Comparison of ENCODE assay signal across 7 cellular contexts in genomic region chr1:84479998-84480397, GRCh38. TPM values are rescaled to one million over a fixed set of nuclear protein-coding genes. Genes with fewer than 3 reads are reported as not detected.
A peak's percentile ranks its signal among the peaks of the same experiment; 100 is the strongest.
DNase-seq lines count a peak whose midpoint lies in the region; ATAC-seq, FAIRE-seq and TF ChIP-seq lines count a peak whose summit lies in the region.

No MANE protein-coding gene starts in this region.

- H3K4me3 ChIP-seq in GM12878 (peak overlapping the region; percentile 87), lower leg skin (ENCODE audit: low read depth, poor library complexity, severe bottlenecking) (peak overlapping the region; percentile 57), aorta (ENCODE audit: low read length in 2 of 2) (peak overlapping the region; percentile 67 to 90)

- no peak for TF ChIP-seq POLR2A in GM12878 (IDR thresholded peaks at IDR 0.05; ENCODE audit: low read depth, low read length)
- TF ChIP-seq POLR2A in lower leg skin (IDR thresholded peaks at IDR 0.05) = no peak

- in situ Hi-C loops in GM12878 (cut with MboI) = no loop called here

- H3K79me2 ChIP-seq in GM12878 (ENCODE audit: control insufficient read depth, insufficient read depth, low read length) = peaks cover 29% of the 10 kb centered on the region

- H3K9me3 ChIP-seq in GM12878 (replicated peaks; ENCODE audit: control insufficient read depth, insufficient read depth, low read length) = peaks cover 6% of the 10 kb centered on the region; the same call in 2 of the 3 replicates
- no peaks in the 10 kb centered on the region for H3K9me3 ChIP-seq in aorta (ENCODE audit: control insufficient read depth, low read length)

- H3K4me1 ChIP-seq in GM12878 (ENCODE audit: control insufficient read depth, insufficient read depth, low read length) = no peaks in the 10 kb centered on the region
- H3K4me1 ChIP-seq in aorta (ENCODE audit: control insufficient read depth in 1 of 2, insufficient read depth in 2 of 2, low read length in 2 of 2) = peaks cover 0 to 2% of the 10 kb centered on the region in 2 donors

- RAD21 ChIA-PET in GM12878 (lab: Charles Lee; ENCODE audit: unreplicated experiment) = interaction anchor here (0.9 to 2.6 kb wide), 9 partner anchors 22 to 779 kb away, joined by 3 to 19 read pairs (median 4); partner anchors contain the start of genes CTBS, GNG5 and SPATA1

- H4K20me1 ChIP-seq in GM12878 (ENCODE audit: control insufficient read depth, insufficient read depth) = no peaks in the 10 kb centered on the region

- H3K27me3 ChIP-seq in GM12878 (replicated peaks in 1 of 2; ENCODE audit: control insufficient read depth in 2 of 2, insufficient read depth in 2 of 2, low read length in 1 of 2) = no peaks in the 10 kb centered on the region
- no peaks in the 10 kb centered on the region for H3K27me3 ChIP-seq in aorta (ENCODE audit: control insufficient read depth in 1 of 2, insufficient read depth in 2 of 2, low read length in 1 of 2)

- peak overlapping the region; percentile 79 for H3K9ac ChIP-seq in GM12878 (ENCODE audit: control insufficient read depth, insufficient read depth, low read length)

- ATAC-seq in GM18909 (IDR thresholded peaks at IDR 0.05; ENCODE audit: poor library complexity, unreplicated experiment) = peak; percentile 21
- ATAC-seq in HG03442 (IDR thresholded peaks at IDR 0.05; ENCODE audit: unreplicated experiment) = peak; percentile 5
- peak; percentile 53 for ATAC-seq in GM12878
- no peak for ATAC-seq in aorta (ENCODE audit: low FRiP score)

- BruUV-seq in GM12878 (replicated peaks; lab: Mats Ljungman, UMichigan) = no TSS peak

- FAIRE-seq in GM12878 (lab: Jason Lieb, UNC) = no peak

- intact Hi-C loops in GM12878 (cut with micrococcal nuclease; ENCODE audit: unreplicated experiment) (loop anchor here (1.0 kb wide), 3 partner anchors 26 to 94 kb away; partner anchors contain the start of genes CTBS, GNG5 and SPATA1), lower leg skin (cut with DNase I; ENCODE audit: low total_unique reads) (loop anchor here (1.0 kb wide), 1 partner anchor 9 kb away; no protein-coding TSS in a partner anchor), aorta (cut with DNase I) (loop anchor here in 1 of 2 donors (2.0 to 10.0 kb wide), 2 partner anchors 25 to 125 kb away; no protein-coding TSS in a partner anchor)

- no peak for TF ChIP-seq RAD21 in GM12878 (IDR thresholded peaks at IDR 0.05; ENCODE audit: insufficient read depth, low read depth, low read length)

- peak overlapping the region; percentile 78 for H3K4me2 ChIP-seq in GM12878 (ENCODE audit: control insufficient read depth, insufficient read depth)

- 1% methylated on average over 9 of the region's 9 CpGs for WGBS in GM12878 (ENCODE audit: insufficient coverage, insufficient replicate concordance, low lambda C conversion rate, missing lambda C conversion rate)
- WGBS in lower leg skin, 2 donors = 4 to 8% methylated on average over 9 of the region's 9 CpGs
- WGBS in aorta, 2 donors = 2 to 3% methylated on average over 9 of the region's 9 CpGs

- CTCF ChIA-PET in GM12878 (lab: Yijun Ruan, JAX) = interaction anchor here (0.7 to 5.3 kb wide), 12 partner anchors 10 to 775 kb away, joined by 3 to 43 read pairs (median 4); partner anchors contain the start of genes GNG5 and SPATA1

- no peak for TF ChIP-seq EP300 in GM12878 (IDR thresholded peaks at IDR 0.05; ENCODE audit: borderline replicate concordance in 1 of 2, control insufficient read depth in 1 of 2, low read depth in 2 of 2, low read length in 2 of 2)

- H2AFZ ChIP-seq in GM12878 (ENCODE audit: control insufficient read depth, low read depth, low read length) = peak overlapping the region; percentile 99; the same call in 1 of the 2 replicates

- SMC1A ChIA-PET in GM12878 (lab: Charles Lee; ENCODE audit: uncharacterized antibody, unreplicated experiment) = interaction anchor here (0.7 to 4.8 kb wide), 11 partner anchors 9 to 270 kb away, joined by 3 to 61 read pairs (median 8); partner anchors contain the start of genes CTBS, GNG5 and SPATA1

- DNase-seq in GM12878 (ENCODE audit: low read depth, low spot score) (no peak), lower leg skin (ENCODE audit: low spot score in 2 of 2) (no peak), aorta (no peak), A172 (ENCODE audit: low spot score) (no peak)
- DNase-seq in activated CD4-positive, alpha-beta T cell treated with anti-CD3 and anti-CD28 coated beads for 4 hours = no peak

- POLR2A ChIA-PET in GM12878 (lab: Charles Lee) = interaction anchor here (1.3 to 3.8 kb wide), 5 partner anchors 10 to 145 kb away, joined by 7 to 27 read pairs (median 15); partner anchors contain the start of genes CTBS, GNG5 and SPATA1

- H3K27ac ChIP-seq in GM12878 (ENCODE audit: control insufficient read depth, insufficient read depth) (peak overlapping the region; percentile 80; the same call in 1 of the 2 replicates), aorta (ENCODE audit: low read depth in 1 of 2, low read length in 2 of 2) (no peak overlapping the region)

- H3K36me3 ChIP-seq in GM12878 (ENCODE audit: control insufficient read depth in 2 of 2, insufficient read depth in 2 of 2, low read length in 1 of 2) = peaks cover 0 to 13% of the 10 kb centered on the region in 2 experiments; a peak in 1 of 4 replicates
- peaks cover 0 to 2% of the 10 kb centered on the region in 2 donors for H3K36me3 ChIP-seq in aorta (ENCODE audit: control insufficient read depth in 1 of 2, insufficient read depth in 2 of 2, low read length in 1 of 2)

- TF ChIP-seq CTCF in GM12878 (IDR thresholded peaks at IDR 0.05 in 2 of 3, conservative IDR thresholded peaks at IDR 0.05 in 1 of 3; ENCODE audit: control insufficient read depth in 2 of 3, extremely low read depth in 1 of 3, insufficient read depth in 1 of 3, low read depth in 3 of 3, low read length in 3 of 3) (no peak), lower leg skin (IDR thresholded peaks at IDR 0.05) (no peak)

RNA-seq across cellular contexts. Expression of gene RPF1, which starts 0.9 kb away (rescaled TPM):
- 18.0 and 19.0 TPM in 2 replicates for total RNA-seq in GM12878 (2013; cell fraction: nucleolus; rRNA removed)
- total RNA-seq in GM12878 (2014; rRNA removed) (59.8 and 60.1 TPM in 2 replicates), GM12878 (2014; rRNA removed; fragmentation: Illumina TruSeq; extraction: Trizol) (72.2 and 78.9 TPM in 2 replicates), GM12878 (2021) (36.6 and 37.0 TPM in 2 replicates), lower leg skin (10 to 100 TPM; 30.8 to 46.0 (median 37.6) TPM), aorta (10 to 100 TPM; 18.6 to 25.1 TPM)
- 20.1 TPM for polyA plus RNA-seq in GM12878 (2011; ENCODE audit: low read depth)
- polyA plus RNA-seq in GM12878 (2011; rRNA removed) (48.4 and 66.7 TPM in 2 replicates), GM12878 (2014; fragmentation: Illumina TruSeq; extraction: Trizol) (97.5 and 98.3 TPM in 2 replicates), GM12878 (2014; fragmentation: Nextera tagmentation; extraction: Ambion mirVana) (10 to 100 TPM; 45.0 to 45.5 TPM), GM12878 (2014; rRNA removed) (61.8 and 72.8 TPM in 2 replicates), GM12878 (2016; fragmentation: Nextera tagmentation; extraction: Ambion mirVana) (10 to 100 TPM; 54.6 to 57.7 TPM), aorta (10 to 100 TPM; 29.9 to 34.1 TPM)
- 19.2 and 20.2 TPM in 2 replicates for polyA plus RNA-seq in GM12878 (2011; cell fraction: cytosol; rRNA removed)
- polyA plus RNA-seq in GM12878 (2011; cell fraction: nucleus; rRNA removed) = 14.7 and 18.0 TPM in 2 replicates
- 25.4 and 29.4 TPM in 2 replicates for polyA plus RNA-seq in GM12878 (2012)
- polyA minus RNA-seq in GM12878 (2011; rRNA and poly(A)+ RNA removed) = 8.2 and 11.8 TPM in 2 replicates
- polyA minus RNA-seq in GM12878 (2011; cell fraction: cytosol; rRNA and poly(A)+ RNA removed) = 4.8 and 7.4 TPM in 2 replicates
- polyA minus RNA-seq in GM12878 (2011; cell fraction: nucleus; rRNA and poly(A)+ RNA removed) = 5.1 and 7.6 TPM in 2 replicates
- total RNA-seq in A172 (2014; rRNA removed; shearing (Covaris generic)) = 40.9 and 54.9 TPM in 2 replicates

RNA-seq across cellular contexts. Expression of gene SPATA1, which starts 26.2 kb away (rescaled TPM):
- 5.7 and 7.5 TPM in 2 replicates for total RNA-seq in GM12878 (2013; cell fraction: nucleolus; rRNA removed)
- total RNA-seq in GM12878 (2014; rRNA removed) (1.9 and 2.8 TPM in 2 replicates), GM12878 (2014; rRNA removed; fragmentation: Illumina TruSeq; extraction: Trizol) (2.1 TPM in 2 replicates), GM12878 (2021) (2.2 and 2.4 TPM in 2 replicates), lower leg skin (under 1 TPM in 1 of 4 donors, not detected in 3; 0.13 TPM), aorta (1 to 10 TPM; 1.9 to 2.7 TPM)
- not detected for polyA plus RNA-seq in GM12878 (2011; ENCODE audit: low read depth)
- polyA plus RNA-seq in GM12878 (2011; rRNA removed) (2.2 and 2.6 TPM in 2 replicates), GM12878 (2014; fragmentation: Illumina TruSeq; extraction: Trizol) (0.96 and 1.9 TPM in 2 replicates), GM12878 (2014; fragmentation: Nextera tagmentation; extraction: Ambion mirVana) (1 to 10 TPM in 1 of 2 experiments, under 1 TPM in 1; 0.74 to 1.5 TPM), GM12878 (2014; rRNA removed) (1.8 and 2.7 TPM in 2 replicates), GM12878 (2016; fragmentation: Nextera tagmentation; extraction: Ambion mirVana) (1 to 10 TPM; 1.4 to 2.4 TPM), aorta (under 1 TPM in 1 of 2 donors, not detected in 1; 0.90 TPM)
- polyA plus RNA-seq in GM12878 (2011; cell fraction: cytosol; rRNA removed) = 1.0 and 1.5 TPM in 2 replicates
- 1.7 TPM in 2 replicates for polyA plus RNA-seq in GM12878 (2011; cell fraction: nucleus; rRNA removed)
- polyA plus RNA-seq in GM12878 (2012) = 2.0 and 3.5 TPM in 2 replicates
- polyA minus RNA-seq in GM12878 (2011; rRNA and poly(A)+ RNA removed) = 0.67 and 2.0 TPM in 2 replicates
- not detected in 2 replicates for polyA minus RNA-seq in GM12878 (2011; cell fraction: cytosol; rRNA and poly(A)+ RNA removed)
- polyA minus RNA-seq in GM12878 (2011; cell fraction: nucleus; rRNA and poly(A)+ RNA removed) = 2.3 and 5.3 TPM in 2 replicates
- total RNA-seq in A172 (2014; rRNA removed; shearing (Covaris generic)) = not detected in 2 replicates

RNA-seq across cellular contexts. Expression of gene GNG5, which starts 26.4 kb away (rescaled TPM):
- 2.3 and 4.5 TPM in 2 replicates for total RNA-seq in GM12878 (2013; cell fraction: nucleolus; rRNA removed)
- total RNA-seq in GM12878 (2014; rRNA removed) = 54.7 and 69.8 TPM in 2 replicates
- total RNA-seq in GM12878 (2014; rRNA removed; fragmentation: Illumina TruSeq; extraction: Trizol) = 110 and 122 TPM in 2 replicates
- 144 and 149 TPM in 2 replicates for total RNA-seq in GM12878 (2021)
- 220 TPM for polyA plus RNA-seq in GM12878 (2011; ENCODE audit: low read depth)
- polyA plus RNA-seq in GM12878 (2011; rRNA removed) = 115 and 143 TPM in 2 replicates
- polyA plus RNA-seq in GM12878 (2011; cell fraction: cytosol; rRNA removed) = 99.9 and 101 TPM in 2 replicates
- 73.9 and 117 TPM in 2 replicates for polyA plus RNA-seq in GM12878 (2011; cell fraction: nucleus; rRNA removed)
- 221 and 235 TPM in 2 replicates for polyA plus RNA-seq in GM12878 (2012)
- 194 and 226 TPM in 2 replicates for polyA plus RNA-seq in GM12878 (2014; fragmentation: Illumina TruSeq; extraction: Trizol)
- polyA plus RNA-seq in GM12878 (2014; fragmentation: Nextera tagmentation; extraction: Ambion mirVana) = 100 to 1,000 TPM; 296 to 323 TPM
- 180 and 219 TPM in 2 replicates for polyA plus RNA-seq in GM12878 (2014; rRNA removed)
- polyA plus RNA-seq in GM12878 (2016; fragmentation: Nextera tagmentation; extraction: Ambion mirVana) = 100 to 1,000 TPM; 609 to 613 TPM
- polyA minus RNA-seq in GM12878 (2011; rRNA and poly(A)+ RNA removed) = 19.9 and 23.1 TPM in 2 replicates
- polyA minus RNA-seq in GM12878 (2011; cell fraction: cytosol; rRNA and poly(A)+ RNA removed) = 31.7 and 38.9 TPM in 2 replicates
- polyA minus RNA-seq in GM12878 (2011; cell fraction: nucleus; rRNA and poly(A)+ RNA removed) = 11.3 and 12.0 TPM in 2 replicates
- 10 to 100 TPM; 37.7 to 78.9 (median 58.6) TPM for total RNA-seq in lower leg skin
- 10 to 100 TPM; 56.7 to 64.6 TPM for total RNA-seq in aorta
- 100 to 1,000 TPM in 1 of 2 donors, 10 to 100 TPM in 1; 98.7 to 156 TPM for polyA plus RNA-seq in aorta
- total RNA-seq in A172 (2014; rRNA removed; shearing (Covaris generic)) = 32.2 and 32.7 TPM in 2 replicates
